ENCODE assay signal across 8 cellular contexts in the genomic region with DNA sequence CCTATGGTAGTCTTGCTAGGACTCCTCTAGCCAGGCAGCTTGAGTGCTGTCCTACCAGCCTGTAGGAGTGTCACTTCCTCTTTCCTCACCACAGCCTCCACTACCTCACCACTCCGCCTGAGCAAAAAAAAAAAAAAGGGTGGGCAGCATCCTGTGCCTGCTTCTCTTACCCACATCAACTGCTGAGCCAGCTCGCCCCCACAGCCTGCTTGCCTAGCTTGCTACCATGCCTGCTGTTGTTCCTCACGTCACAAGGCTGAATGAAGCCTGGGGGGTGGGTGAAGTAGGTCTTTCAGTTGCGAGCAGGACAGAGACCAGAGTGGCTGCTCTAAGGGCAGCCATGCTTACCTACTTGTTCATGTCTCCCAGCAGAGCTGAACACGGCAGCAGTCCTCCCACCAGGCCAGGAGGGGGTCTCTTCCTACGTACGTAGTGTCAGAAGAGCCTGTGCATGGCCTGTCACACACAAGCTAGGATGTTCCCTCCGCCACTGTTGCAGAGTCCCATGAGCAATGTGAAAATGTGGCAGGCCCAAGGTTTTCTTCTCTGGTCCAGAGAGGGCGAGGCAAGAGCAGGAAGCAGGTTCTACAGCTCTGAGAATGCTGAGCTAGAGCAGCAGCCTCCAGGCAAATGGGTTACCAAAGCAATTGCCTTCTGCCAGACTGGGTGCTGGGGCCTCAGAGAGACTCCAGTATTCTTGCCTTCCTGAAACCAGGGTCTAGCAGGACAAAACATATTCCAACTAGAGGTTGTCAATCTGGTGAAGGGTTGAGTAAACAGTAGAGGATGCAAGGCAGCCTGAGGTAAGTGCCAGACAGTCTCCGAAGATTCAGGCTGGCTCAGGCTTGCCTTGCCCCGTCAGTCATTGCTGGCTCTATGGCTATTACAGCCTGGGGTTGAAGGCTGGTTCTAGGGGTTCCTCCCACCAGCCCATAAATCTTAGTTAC. TPM values are rescaled to one million over a fixed set of nuclear protein-coding genes. Genes with fewer than 3 reads are reported as not detected.
DNase-seq lines count a peak whose midpoint lies in the region; ATAC-seq and TF ChIP-seq lines count a peak whose summit lies in the region.

No MANE protein-coding gene starts in this region.

- peak overlapping the region; percentile 83 to 92 (median 88) for H3K4me3 Mint-ChIP-seq in CD4-positive, CD25-positive, alpha-beta regulatory T cell
- H3K4me3 Mint-ChIP-seq in IgD-negative memory B cell: peak overlapping the region; percentile 53 to 89 (median 77)

- peak overlapping the region; percentile 97 to 100 (median 98) for H3K27ac Mint-ChIP-seq in CD4-positive, CD25-positive, alpha-beta regulatory T cell
- peak overlapping the region; percentile 86 to 96 (median 95) for H3K27ac Mint-ChIP-seq in IgD-negative memory B cell

- peak; percentile 96 to 97 for ATAC-seq in CD4-positive, CD25-positive, alpha-beta regulatory T cell (ENCODE audit: low read depth in 2 of 2)
- ATAC-seq in GM21447 (IDR thresholded peaks at IDR 0.05; ENCODE audit: unreplicated experiment) (peak; percentile 92), sciatic nerve (peak; percentile 75)

- H3K36me3 ChIP-seq in CD4-positive, CD25-positive, alpha-beta regulatory T cell (ENCODE audit: control insufficient read depth, insufficient read depth, low read length): peaks cover 49% of the 10 kb centered on the region

- H3K4me1 Mint-ChIP-seq in CD4-positive, CD25-positive, alpha-beta regulatory T cell: peaks cover 5 to 96% (median 54%) of the 10 kb centered on the region in 4 donors
- H3K4me1 Mint-ChIP-seq in IgD-negative memory B cell: peaks cover 18 to 37% (median 21%) of the 10 kb centered on the region in 3 donors

- H3K4me3 ChIP-seq in CD4-positive, CD25-positive, alpha-beta regulatory T cell (ENCODE audit: low read depth, low read length): peak overlapping the region; percentile 70
- no peak overlapping the region for H3K4me3 ChIP-seq in epithelial cell of esophagus (ENCODE audit: low read length)

- H3K9me3 ChIP-seq in CD4-positive, CD25-positive, alpha-beta regulatory T cell (ENCODE audit: control insufficient read depth in 2 of 2, low read length in 2 of 2): no peaks in the 10 kb centered on the region

- peak; percentile 76 to 96 (median 91) for DNase-seq in CD4-positive, CD25-positive, alpha-beta regulatory T cell
- peak; percentile 84 to 88 for DNase-seq in activated CD4-positive, alpha-beta T cell treated with anti-CD3 and anti-CD28 coated beads, Interleukin-2, amount 50 U/mL, for 48 hours
- peak; percentile 87 for DNase-seq in epithelial cell of esophagus (ENCODE audit: low read depth)
- no peak for DNase-seq in sciatic nerve (ENCODE audit: low spot score)
- no peak for DNase-seq in T1000 (lab: John Stamatoyannopoulos, UW)
- no peak for DNase-seq in H4 (ENCODE audit: low spot score)

- intact Hi-C loops in sciatic nerve (cut with DNase I): no loop called here

- H3K27ac ChIP-seq in CD4-positive, CD25-positive, alpha-beta regulatory T cell (ENCODE audit: insufficient read depth, low read length, poor library complexity, severe bottlenecking): peak overlapping the region; percentile 95

- peaks cover 51% of the 10 kb centered on the region for H3K36me3 Mint-ChIP-seq in CD4-positive, CD25-positive, alpha-beta regulatory T cell
- peaks cover 8% of the 10 kb centered on the region for H3K36me3 Mint-ChIP-seq in IgD-negative memory B cell

- no peaks in the 10 kb centered on the region for H3K27me3 Mint-ChIP-seq in CD4-positive, CD25-positive, alpha-beta regulatory T cell
- H3K27me3 Mint-ChIP-seq in IgD-negative memory B cell: no peaks in the 10 kb centered on the region

- no peaks in the 10 kb centered on the region for H3K9me3 Mint-ChIP-seq in CD4-positive, CD25-positive, alpha-beta regulatory T cell
- H3K9me3 Mint-ChIP-seq in IgD-negative memory B cell: no peaks in the 10 kb centered on the region

- peaks cover 61% of the 10 kb centered on the region for H3K4me1 ChIP-seq in CD4-positive, CD25-positive, alpha-beta regulatory T cell (ENCODE audit: control insufficient read depth, insufficient read depth, low read length, poor library complexity, severe bottlenecking)

- H3K27me3 ChIP-seq in CD4-positive, CD25-positive, alpha-beta regulatory T cell (ENCODE audit: control insufficient read depth, insufficient read depth, low read length): no peaks in the 10 kb centered on the region

- TF ChIP-seq CTCF in epithelial cell of esophagus (IDR thresholded peaks at IDR 0.05; ENCODE audit: insufficient read depth, low read depth, low read length, missing control alignments): no peak

RNA-seq across cellular contexts. Expression of gene PPM1M, which starts 8.0 kb away (rescaled TPM):
- 80.7 TPM for total RNA-seq in CD4-positive, CD25-positive, alpha-beta regulatory T cell
- polyA plus RNA-seq in CD4-positive, CD25-positive, alpha-beta regulatory T cell: 100 to 1,000 TPM in 1 of 4 donors, 10 to 100 TPM in 3; 55.5 to 104 (median 74.9) TPM
- polyA plus RNA-seq in IgD-negative memory B cell: 51.3 TPM
- total RNA-seq in sciatic nerve: 36.9 TPM
- 4.4 and 5.6 TPM in 2 replicates for total RNA-seq in H4 (2014; rRNA removed; shearing (Covaris generic))

RNA-seq across cellular contexts. Expression of gene TWF2, which starts 14.6 kb away (rescaled TPM):
- total RNA-seq in CD4-positive, CD25-positive, alpha-beta regulatory T cell: 62.4 TPM
- 100 to 1,000 TPM; 116 to 142 (median 131) TPM for polyA plus RNA-seq in CD4-positive, CD25-positive, alpha-beta regulatory T cell
- 108 TPM for polyA plus RNA-seq in IgD-negative memory B cell
- total RNA-seq in sciatic nerve: 39.8 TPM
- total RNA-seq in H4 (2014; rRNA removed; shearing (Covaris generic)): 67.0 and 78.4 TPM in 2 replicates

RNA-seq across cellular contexts. Expression of gene WDR82, which starts 24.9 kb away (rescaled TPM):
- total RNA-seq in CD4-positive, CD25-positive, alpha-beta regulatory T cell: 116 TPM
- polyA plus RNA-seq in CD4-positive, CD25-positive, alpha-beta regulatory T cell: 100 to 1,000 TPM in 2 of 4 donors, 10 to 100 TPM in 2; 85.9 to 111 (median 103) TPM
- 55.0 TPM for polyA plus RNA-seq in IgD-negative memory B cell
- 71.5 TPM for total RNA-seq in sciatic nerve
- 29.0 and 33.7 TPM in 2 replicates for total RNA-seq in H4 (2014; rRNA removed; shearing (Covaris generic))

RNA-seq across cellular contexts. Expression of gene TLR9, which starts 28.1 kb away (rescaled TPM):
- 0.27 TPM for total RNA-seq in CD4-positive, CD25-positive, alpha-beta regulatory T cell
- under 1 TPM in 1 of 4 donors, not detected in 3; 0.16 TPM for polyA plus RNA-seq in CD4-positive, CD25-positive, alpha-beta regulatory T cell
- polyA plus RNA-seq in IgD-negative memory B cell: 10.4 TPM
- 1.1 TPM for total RNA-seq in sciatic nerve
- total RNA-seq in H4 (2014; rRNA removed; shearing (Covaris generic)): not detected in 2 replicates

RNA-seq across cellular contexts. Expression of gene GLYCTK, which starts 34.0 kb away (rescaled TPM):
- 41.8 TPM for total RNA-seq in CD4-positive, CD25-positive, alpha-beta regulatory T cell
- 10 to 100 TPM; 11.1 to 17.9 (median 13.1) TPM for polyA plus RNA-seq in CD4-positive, CD25-positive, alpha-beta regulatory T cell
- polyA plus RNA-seq in IgD-negative memory B cell: 7.4 TPM
- 16.7 TPM for total RNA-seq in sciatic nerve
- total RNA-seq in H4 (2014; rRNA removed; shearing (Covaris generic)): 2.4 and 8.3 TPM in 2 replicates

Comparison
In these comparisons a context has a peak if more than half of its experiments do, and no peak if none do; other contexts are left out.
1. DNase-seq: peak in CD4-positive, CD25-positive, alpha-beta regulatory T cell (3 of 3), activated CD4-positive, alpha-beta T cell treated with anti-CD3 and anti-CD28 coated beads, Interleukin-2, amount 50 U/mL, for 48 hours (2 of 2) and epithelial cell of esophagus (single experiment); none in sciatic nerve (single experiment), T1000 (single experiment) and H4 (single experiment).
2. Peak in every context shown above with its lines, with median percentiles within 50 percentile points of each other: ATAC-seq.